8 cellular contexts compared by ENCODE assay signal in the genomic region with DNA sequence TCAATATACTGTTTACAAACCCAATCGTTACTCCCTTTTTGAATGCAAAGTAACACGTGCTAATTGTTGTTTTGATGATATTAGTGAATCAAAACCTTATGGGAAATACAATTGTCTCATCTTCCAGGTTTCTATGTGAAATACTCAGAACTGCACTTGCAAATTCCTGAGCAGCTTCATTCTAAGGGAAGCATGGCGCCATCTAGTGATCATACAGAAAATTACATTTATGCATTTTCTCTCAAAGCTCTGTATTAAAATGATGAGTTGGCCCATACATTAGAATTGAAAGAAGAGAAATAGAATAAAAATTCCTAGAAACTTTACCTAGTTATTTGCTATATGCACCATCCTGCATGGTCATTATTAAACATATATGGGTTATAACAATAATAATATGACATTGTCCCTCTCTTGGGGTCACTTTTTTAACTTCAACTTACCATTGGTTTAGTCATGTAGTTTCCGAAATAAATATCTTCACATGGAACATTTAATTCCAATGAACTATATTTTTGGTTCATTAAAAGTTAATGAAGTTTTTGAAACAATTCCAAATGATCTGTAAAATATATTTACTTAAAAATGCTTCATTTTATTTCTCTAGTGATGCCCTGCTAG.
A peak's percentile ranks its signal among the peaks of the same experiment; 100 is the strongest.
DNase-seq lines count a peak whose midpoint lies in the region; ATAC-seq and TF ChIP-seq lines count a peak whose summit lies in the region.

No MANE protein-coding gene starts in this region.

- POLR2A ChIA-PET in activated CD4-positive, alpha-beta T cell treated with anti-CD3 and anti-CD28 coated beads, Interleukin-2, amount 10 ng/mL, durations not matched to agents 7 days and 5 days (lab: Charles Lee), result no interaction called here

- TF ChIP-seq EP300 in ovary (IDR thresholded peaks at IDR 0.05), result no peak

- peaks cover 10% of the 10 kb centered on the region for H3K27me3 Mint-ChIP-seq in activated CD4-positive, alpha-beta T cell treated with anti-CD3 and anti-CD28 coated beads, Interleukin-2, amount 10 ng/mL, durations not matched to agents 7 days and 5 days
- peaks cover 6% of the 10 kb centered on the region for H3K27me3 Mint-ChIP-seq in T-helper 2 cell treated with Interferon-gamma antibody and Interleukin-4, amounts not matched to agents 5 μg/mL and 100 μg/mL, for 36 hours (ENCODE audit: low read depth)

- WGBS in esophagus squamous epithelium, 2 donors, result 20% methylated on average over 4 of the region's 4 CpGs
- 20 to 22% (median 21%) methylated on average over 4 of the region's 4 CpGs for whole genome bisulfite sequencing in ovary, 3 donors

- H3K4me3 ChIP-seq in Jurkat, Clone E6-1 (ENCODE audit: low read length), result no peak overlapping the region
- H3K4me3 ChIP-seq in Peyer's patch, result no peak overlapping the region
- H3K4me3 ChIP-seq in esophagus squamous epithelium, result no peak overlapping the region
- no peak overlapping the region for H3K4me3 ChIP-seq in ovary

- no peaks in the 10 kb centered on the region for H3K9me3 Mint-ChIP-seq in activated CD4-positive, alpha-beta T cell treated with anti-CD3 and anti-CD28 coated beads, Interleukin-2, amount 10 ng/mL, durations not matched to agents 7 days and 5 days
- H3K9me3 Mint-ChIP-seq in T-helper 2 cell treated with Interferon-gamma antibody and Interleukin-4, amounts not matched to agents 5 μg/mL and 100 μg/mL, for 36 hours, result no peaks in the 10 kb centered on the region

- TF ChIP-seq CTCF in Peyer's patch (IDR thresholded peaks at IDR 0.05) (peak; percentile 36 to 91 (median 88)), esophagus squamous epithelium (IDR thresholded peaks at IDR 0.05) (peak; percentile 58 to 85 (median 79)), ovary (IDR thresholded peaks at IDR 0.05) (peak; percentile 36 to 64 (median 53))

- H3K27me3 ChIP-seq in Peyer's patch (no peaks in the 10 kb centered on the region), esophagus squamous epithelium (no peaks in the 10 kb centered on the region), ovary (no peaks in the 10 kb centered on the region)

- peak; percentile 17 for DNase-seq in activated CD4-positive, alpha-beta T cell treated with anti-CD3 and anti-CD28 coated beads, Interleukin-2, amount 10 ng/mL, durations not matched to agents 7 days and 5 days
- no peak for DNase-seq in activated CD4-positive, alpha-beta T cell treated with anti-CD3 and anti-CD28 coated beads for 48 hours
- peak; percentile 28 for DNase-seq in Jurkat, Clone E6-1 (ENCODE audit: low read depth, low spot score)
- DNase-seq in Peyer's patch (no peak), esophagus squamous epithelium (lab: John Stamatoyannopoulos, UW) (no peak), ovary (no peak)
- no peak for DNase-seq in T-helper 2 cell treated with Interferon-gamma antibody and Interleukin-4, amounts not matched to agents 5 μg/mL and 100 μg/mL, for 36 hours (ENCODE audit: low spot score)

- H3K36me3 ChIP-seq in Peyer's patch, result no peaks in the 10 kb centered on the region
- H3K36me3 ChIP-seq in esophagus squamous epithelium, result no peaks in the 10 kb centered on the region
- H3K36me3 ChIP-seq in ovary, result no peaks in the 10 kb centered on the region

- H3K4me1 Mint-ChIP-seq in activated CD4-positive, alpha-beta T cell treated with anti-CD3 and anti-CD28 coated beads, Interleukin-2, amount 10 ng/mL, durations not matched to agents 7 days and 5 days, result no peaks in the 10 kb centered on the region
- no peaks in the 10 kb centered on the region for H3K4me1 Mint-ChIP-seq in T-helper 2 cell treated with Interferon-gamma antibody and Interleukin-4, amounts not matched to agents 5 μg/mL and 100 μg/mL, for 36 hours (ENCODE audit: low read depth)

- TF ChIP-seq POLR2A in Peyer's patch (IDR thresholded peaks at IDR 0.05) (no peak), esophagus squamous epithelium (IDR thresholded peaks at IDR 0.05) (no peak), ovary (IDR thresholded peaks at IDR 0.05) (no peak)

- H3K27ac ChIP-seq in Peyer's patch (no peak overlapping the region), esophagus squamous epithelium (no peak overlapping the region), ovary (no peak overlapping the region)

- no peak overlapping the region for H3K27ac Mint-ChIP-seq in activated CD4-positive, alpha-beta T cell treated with anti-CD3 and anti-CD28 coated beads, Interleukin-2, amount 10 ng/mL, durations not matched to agents 7 days and 5 days
- no peak overlapping the region for H3K27ac Mint-ChIP-seq in T-helper 2 cell treated with Interferon-gamma antibody and Interleukin-4, amounts not matched to agents 5 μg/mL and 100 μg/mL, for 36 hours

- ATAC-seq in HG03108 (IDR thresholded peaks at IDR 0.05; ENCODE audit: unreplicated experiment), result no peak

- CTCF ChIA-PET in activated CD4-positive, alpha-beta T cell treated with anti-CD3 and anti-CD28 coated beads, Interleukin-2, amount 10 ng/mL, durations not matched to agents 7 days and 5 days (lab: Charles Lee), result interaction anchor here (0.7 to 1.4 kb wide), 4 partner anchors 13 to 284 kb away, joined by 3 to 7 read pairs (median 4); no protein-coding TSS in a partner anchor

- H3K4me3 Mint-ChIP-seq in activated CD4-positive, alpha-beta T cell treated with anti-CD3 and anti-CD28 coated beads, Interleukin-2, amount 10 ng/mL, durations not matched to agents 7 days and 5 days, result no peak overlapping the region
- no peak overlapping the region for H3K4me3 Mint-ChIP-seq in T-helper 2 cell treated with Interferon-gamma antibody and Interleukin-4, amounts not matched to agents 5 μg/mL and 100 μg/mL, for 36 hours

- H3K4me1 ChIP-seq in Peyer's patch, result no peaks in the 10 kb centered on the region
- no peaks in the 10 kb centered on the region for H3K4me1 ChIP-seq in esophagus squamous epithelium
- H3K4me1 ChIP-seq in ovary (ENCODE audit: insufficient read depth), result no peaks in the 10 kb centered on the region

- H3K9me3 ChIP-seq in Peyer's patch (no peaks in the 10 kb centered on the region), esophagus squamous epithelium (no peaks in the 10 kb centered on the region), ovary (no peaks in the 10 kb centered on the region)

- H3K36me3 Mint-ChIP-seq in activated CD4-positive, alpha-beta T cell treated with anti-CD3 and anti-CD28 coated beads, Interleukin-2, amount 10 ng/mL, durations not matched to agents 7 days and 5 days (ENCODE audit: low read depth), result no peaks in the 10 kb centered on the region
- H3K36me3 Mint-ChIP-seq in T-helper 2 cell treated with Interferon-gamma antibody and Interleukin-4, amounts not matched to agents 5 μg/mL and 100 μg/mL, for 36 hours (ENCODE audit: low read depth), result no peaks in the 10 kb centered on the region

- intact Hi-C loops in esophagus squamous epithelium (cut with DNase I) (loop anchor here (5.0 to 10.0 kb wide), 3 partner anchors 131 to 281 kb away; no protein-coding TSS in a partner anchor), ovary (cut with DNase I) (loop anchor here in 3 of 4 donors (5.0 to 10.0 kb wide), 3 partner anchors 289 to 489 kb away; no protein-coding TSS in a partner anchor)

Comparison
In these comparisons a context has a peak if more than half of its experiments do, and no peak if none do; other contexts are left out.
1. DNase-seq: peak in activated CD4-positive, alpha-beta T cell treated with anti-CD3 and anti-CD28 coated beads, Interleukin-2, amount 10 ng/mL, durations not matched to agents 7 days and 5 days (single experiment) and Jurkat, Clone E6-1 (single experiment); none in activated CD4-positive, alpha-beta T cell treated with anti-CD3 and anti-CD28 coated beads for 48 hours (single experiment), Peyer's patch (0 of 3), esophagus squamous epithelium (single experiment), ovary (0 of 5) and T-helper 2 cell treated with Interferon-gamma antibody and Interleukin-4, amounts not matched to agents 5 μg/mL and 100 μg/mL, for 36 hours (single experiment).
2. Peak in every context shown above with its lines, with median percentiles within 50 percentile points of each other: CTCF ChIP-seq.